Comparison of ENCODE assay signal across 8 cellular contexts in the genomic region with DNA sequence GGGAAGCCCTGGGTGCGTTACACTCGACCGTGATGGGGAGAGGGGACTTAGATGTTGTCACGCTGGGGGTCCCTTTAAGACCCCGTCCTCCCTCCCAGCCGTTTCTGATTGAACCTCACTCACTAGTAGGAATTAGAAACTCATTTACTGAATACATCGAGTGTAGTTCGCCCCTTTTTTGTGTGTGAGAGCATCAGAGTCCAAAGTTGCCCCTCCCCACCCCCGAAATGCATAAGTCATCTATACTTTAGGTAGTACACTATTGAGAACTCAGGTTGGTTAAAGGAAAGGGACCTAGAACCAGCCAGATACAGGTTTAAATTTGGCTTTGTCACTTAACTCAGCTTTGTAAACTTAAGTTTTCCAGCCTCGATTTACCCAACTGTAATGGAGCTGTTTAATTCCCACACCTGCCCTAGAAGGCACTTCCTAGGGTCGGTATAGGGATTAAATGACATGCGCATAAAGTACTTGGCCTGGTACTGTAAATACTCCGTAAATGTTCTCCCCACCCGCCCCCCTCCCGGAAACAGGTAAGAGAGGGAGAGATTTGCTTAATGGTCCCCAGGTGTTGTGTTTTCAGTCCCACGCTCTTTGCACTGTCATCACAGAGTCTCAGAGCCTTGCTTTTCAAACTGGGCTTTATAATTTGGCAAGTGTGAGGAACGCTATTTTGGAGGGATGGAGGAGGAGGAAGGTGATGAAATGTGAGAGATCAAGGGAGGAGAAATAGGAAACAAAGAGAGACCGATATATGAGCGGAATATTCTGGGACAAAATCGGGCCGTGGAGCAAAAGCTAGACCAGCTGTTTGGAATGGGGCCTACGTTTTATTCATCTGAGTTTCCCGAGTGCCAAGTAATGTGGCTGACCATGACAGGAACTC. TPM values are rescaled to one million over a fixed set of nuclear protein-coding genes. Genes with fewer than 3 reads are reported as not detected.
DNase-seq lines count a peak whose midpoint lies in the region; ATAC-seq and TF ChIP-seq lines count a peak whose summit lies in the region.

No MANE protein-coding gene starts in this region.

- H3K23ac ChIP-seq in mesenchymal stem cell (ENCODE audit: low read length in 2 of 2): no peak overlapping the region

- no peak overlapping the region for H3K18ac ChIP-seq in mesenchymal stem cell (ENCODE audit: low read depth in 1 of 2, low read length in 2 of 2)

- no peaks in the 10 kb centered on the region for H3K9me3 ChIP-seq in mesenchymal stem cell (ENCODE audit: control insufficient read depth, low read length)

- no peak overlapping the region for H3K14ac ChIP-seq in mesenchymal stem cell (ENCODE audit: low read length in 2 of 2)

- H3K4me3 ChIP-seq in mesenchymal stem cell (ENCODE audit: insufficient read depth in 1 of 2, low read depth in 1 of 2, low read length in 2 of 2): peak overlapping the region; percentile 95 to 99

- H2AK5ac ChIP-seq in mesenchymal stem cell (ENCODE audit: low read length, severe bottlenecking): no peak overlapping the region

- H3K27me3 Mint-ChIP-seq in MCF 10A (ENCODE audit: insufficient read depth, unreplicated experiment): no peaks in the 10 kb centered on the region

- peaks cover 24 to 27% of the 10 kb centered on the region in 2 experiments for H3K36me3 ChIP-seq in mesenchymal stem cell (ENCODE audit: control insufficient read depth in 1 of 2, insufficient read depth in 2 of 2, low read depth in 1 of 2, low read length in 2 of 2)

- no peak overlapping the region for H2BK5ac ChIP-seq in mesenchymal stem cell (ENCODE audit: low read depth, low read length, poor library complexity, severe bottlenecking)

- no peak overlapping the region for H3K4ac ChIP-seq in mesenchymal stem cell (ENCODE audit: low read depth in 1 of 2, low read length in 2 of 2)

- H2BK120ac ChIP-seq in mesenchymal stem cell (ENCODE audit: low read depth, low read length): no peak overlapping the region

- H3K79me1 ChIP-seq in mesenchymal stem cell (replicated peaks; ENCODE audit: low read length, poor library complexity, severe bottlenecking): peaks cover 28% of the 10 kb centered on the region

- DNase-seq in GM10266 (ENCODE audit: extremely low spot score) (peak; percentile 33), NCI-H2029 treated with DMSO at 0.1 percent for 48 hours (lab: John Stamatoyannopoulos, UW) (peak; percentile 38), MCF 10A (ENCODE audit: unreplicated experiment) (peak; percentile 23), mesenchymal stem cell (no peak), NCI-H1092 treated with DMSO at 0.1 percent for 48 hours (lab: John Stamatoyannopoulos, UW) (no peak), NCI-H187 treated with DMSO at 0.1 percent for 48 hours (lab: John Stamatoyannopoulos, UW) (no peak)

- no peak overlapping the region for H4K91ac ChIP-seq in mesenchymal stem cell (ENCODE audit: low read length)

- H3K27me3 ChIP-seq in mesenchymal stem cell (ENCODE audit: control insufficient read depth in 1 of 2, insufficient read depth in 1 of 2, low read length in 2 of 2): no peaks in the 10 kb centered on the region

- H3K4me3 Mint-ChIP-seq in MCF 10A (ENCODE audit: unreplicated experiment): peak overlapping the region; percentile 66

- H3K27ac Mint-ChIP-seq in MCF 10A (ENCODE audit: low read depth, unreplicated experiment): peak overlapping the region; percentile 2

- WGBS in mesenchymal stem cell: 18% methylated on average over 10 of the region's 23 CpGs

- peak overlapping the region; percentile 6 for H3K27ac ChIP-seq in mesenchymal stem cell (ENCODE audit: low read length, poor library complexity, severe bottlenecking)

- H2BK12ac ChIP-seq in mesenchymal stem cell (ENCODE audit: low read length in 2 of 2): no peak overlapping the region

- peak overlapping the region; percentile 48 for H4K8ac ChIP-seq in mesenchymal stem cell (ENCODE audit: low read length)

- no peaks in the 10 kb centered on the region for H3K9me3 Mint-ChIP-seq in MCF 10A (ENCODE audit: unreplicated experiment)

- H3K4me1 ChIP-seq in mesenchymal stem cell (ENCODE audit: control insufficient read depth, insufficient read depth, low read depth, low read length): peaks cover 2% of the 10 kb centered on the region

- peak overlapping the region; percentile 98 for H3K9ac ChIP-seq in mesenchymal stem cell (ENCODE audit: low read length)

- intact Hi-C loops in MCF 10A (cut with micrococcal nuclease): loop anchor here (1.0 to 5.0 kb wide), 3 partner anchors 256 to 1168 kb away; a partner anchor contains a TSS

- CTCF ChIA-PET in MCF 10A (lab: Yijun Ruan, JAX): interaction anchor here (0.6 to 8.9 kb wide), 78 partner anchors 8 to 1291 kb away, joined by 3 to 422 read pairs (median 4); a partner anchor contains a TSS

- H2BK15ac ChIP-seq in mesenchymal stem cell (ENCODE audit: low read depth, poor library complexity, severe bottlenecking): no peak overlapping the region

- peaks cover 22% of the 10 kb centered on the region for H3K36me3 Mint-ChIP-seq in MCF 10A (ENCODE audit: insufficient read depth, unreplicated experiment)

- peak overlapping the region; percentile 97 for H3K4me2 ChIP-seq in mesenchymal stem cell (ENCODE audit: low read length, poor library complexity, severe bottlenecking)

- no peak for TF ChIP-seq CTCF in GM10266 (IDR thresholded peaks at IDR 0.05; ENCODE audit: control insufficient read depth, insufficient read depth, low read depth, missing control alignments)
- TF ChIP-seq CTCF in MCF 10A (IDR thresholded peaks at IDR 0.05; ENCODE audit: unreplicated experiment): no peak

- ATAC-seq in HG03457 (IDR thresholded peaks at IDR 0.05; ENCODE audit: unreplicated experiment) (no peak), HG03196 (IDR thresholded peaks at IDR 0.05; ENCODE audit: unreplicated experiment) (no peak)

- TSS peak; percentile 14 for BruUV-seq in MCF 10A (replicated peaks; lab: Mats Ljungman, UMichigan)

- peaks cover 6% of the 10 kb centered on the region for H3K4me1 Mint-ChIP-seq in MCF 10A (ENCODE audit: insufficient read depth, unreplicated experiment)

- H2AFZ ChIP-seq in mesenchymal stem cell (ENCODE audit: low read depth, low read length): no peak overlapping the region

- POLR2A ChIA-PET in MCF 10A (lab: Yijun Ruan, JAX): interaction anchor here (0.6 to 6.2 kb wide), 15 partner anchors 10 to 1534 kb away, joined by 3 to 89 read pairs (median 4); a partner anchor contains a TSS

RNA-seq across cellular contexts. Expression of a gene that starts 0.9 kb away (rescaled TPM):
- 19.6 and 25.1 TPM in 2 replicates for total RNA-seq in MCF 10A (2022)
- 19.3 TPM for polyA plus RNA-seq in mesenchymal stem cell (2013, experiment 1 of 2)
- 19.4 TPM for polyA plus RNA-seq in mesenchymal stem cell (2013, experiment 2 of 2)

RNA-seq across cellular contexts. Expression of a gene that starts 4.5 kb away (rescaled TPM):
- 24.8 and 28.6 TPM in 2 replicates for total RNA-seq in MCF 10A (2022)
- 31.9 TPM for polyA plus RNA-seq in mesenchymal stem cell (2013, experiment 1 of 2)
- 31.5 TPM for polyA plus RNA-seq in mesenchymal stem cell (2013, experiment 2 of 2)

Comparison
In these comparisons a context has a peak if more than half of its experiments do, and no peak if none do; other contexts are left out.
1. DNase-seq: peak in GM10266 (single experiment), NCI-H2029 treated with DMSO at 0.1 percent for 48 hours (single experiment) and MCF 10A (single experiment); none in mesenchymal stem cell (single experiment), NCI-H1092 treated with DMSO at 0.1 percent for 48 hours (single experiment) and NCI-H187 treated with DMSO at 0.1 percent for 48 hours (single experiment).